33 cellular contexts compared by ENCODE assay signal in genomic region chr10:86595496-86595895, GRCh38. TPM values are rescaled to one million over a fixed set of nuclear protein-coding genes. Genes with fewer than 3 reads are reported as not detected.
"Had no signal": no experiment of that assay in that cellular context is flagged by ENCODE, and none has a peak within 500 bp of the region (broad histone marks: within the 10 kb centered on the region; RNA-seq: fewer than 3 reads in every experiment).

No MANE protein-coding gene starts in this region.

- H3K36me3 ChIP-seq: heart right ventricle, left ventricle myocardium inferior, neural progenitor cell, neutrophil, ovary, prostate gland, sigmoid colon, tibial nerve, upper lobe of left lung had no signal

- ATAC-seq: left colon; natural killer cell; right cardiac atrium; stimulated activated memory B cell treated with anti-CD40 and anti-IgM and Interleukin-4, amounts not matched to agents 10 μg/mL and 1 μg/mL and 100 μg/mL, for 72 hours; stimulated activated naive CD8-positive, alpha-beta T cell treated with anti-CD3 and anti-CD28 coated beads, Interleukin-15, amount 100 ng/mL, for 72 hours had no signal

- H3K27me3 Mint-ChIP-seq: stimulated activated naive CD8-positive, alpha-beta T cell treated with anti-CD3 and anti-CD28 coated beads, Interleukin-15, amount 100 ng/mL, for 72 hours had no signal

- H3K27me3 ChIP-seq: heart right ventricle, hepatocyte, neural progenitor cell, ovary, sigmoid colon, tibial nerve, upper lobe of left lung had no signal

- H3K27ac Mint-ChIP-seq: mesothelial cell of epicardium; naive B cell; natural killer cell; neural progenitor cell; stimulated activated memory B cell treated with anti-CD40 and anti-IgM and Interleukin-4, amounts not matched to agents 10 μg/mL and 1 μg/mL and 100 μg/mL, for 72 hours; stimulated activated naive CD8-positive, alpha-beta T cell treated with anti-CD3 and anti-CD28 coated beads, Interleukin-15, amount 100 ng/mL, for 72 hours had no signal

- H3K4me1 Mint-ChIP-seq: mesothelial cell of epicardium; naive B cell; natural killer cell; stimulated activated memory B cell treated with anti-CD40 and anti-IgM and Interleukin-4, amounts not matched to agents 10 μg/mL and 1 μg/mL and 100 μg/mL, for 72 hours; stimulated activated naive CD8-positive, alpha-beta T cell treated with anti-CD3 and anti-CD28 coated beads, Interleukin-15, amount 100 ng/mL, for 72 hours had no signal

- H3K4me3 Mint-ChIP-seq: mesothelial cell of epicardium; naive B cell; natural killer cell; nephron progenitor cell; neural progenitor cell; stimulated activated memory B cell treated with anti-CD40 and anti-IgM and Interleukin-4, amounts not matched to agents 10 μg/mL and 1 μg/mL and 100 μg/mL, for 72 hours; stimulated activated naive CD8-positive, alpha-beta T cell treated with anti-CD3 and anti-CD28 coated beads, Interleukin-15, amount 100 ng/mL, for 72 hours had no signal

- H3K9ac ChIP-seq: neural progenitor cell had no signal

- H3K4me2 ChIP-seq: hepatocyte, neural progenitor cell, smooth muscle cell had no signal

- H3K9me3 ChIP-seq: heart right ventricle, left ventricle myocardium inferior, neutrophil, ovary, prostate gland, sigmoid colon, tibial nerve, upper lobe of left lung had no signal

- H3K9me3 Mint-ChIP-seq: mesothelial cell of epicardium; naive B cell; natural killer cell; nephron progenitor cell; neural progenitor cell; stimulated activated naive CD8-positive, alpha-beta T cell treated with anti-CD3 and anti-CD28 coated beads, Interleukin-15, amount 100 ng/mL, for 72 hours had no signal

- H3K36me3 Mint-ChIP-seq: mesothelial cell of epicardium; naive B cell; natural killer cell; neural progenitor cell; stimulated activated memory B cell treated with anti-CD40 and anti-IgM and Interleukin-4, amounts not matched to agents 10 μg/mL and 1 μg/mL and 100 μg/mL, for 72 hours had no signal

- H3K79me2 ChIP-seq: hepatocyte had no signal

- H3K27ac ChIP-seq: heart right ventricle, hepatocyte, left ventricle myocardium inferior, neural progenitor cell, neutrophil, ovary, prostate gland, sigmoid colon, tibial nerve, upper lobe of left lung had no signal

- DNase-seq: heart right ventricle; left colon; left ventricle myocardium inferior; mesendoderm; naive B cell; natural killer cell; nephron progenitor cell; occipital lobe; ovary; retina; right cardiac atrium; sigmoid colon; stimulated activated CD4-positive, alpha-beta T cell treated with anti-CD3 and anti-CD28 coated beads, Interleukin-1b, Interleukin-23, amount 100 ng/mL, for 48 hours; stimulated activated CD4-positive, alpha-beta T cell treated with anti-CD3 and anti-CD28 coated beads, Interleukin-2, amount 100 ng/mL, for 48 hours; stimulated activated CD4-positive, alpha-beta T cell treated with anti-CD3 and anti-CD28 coated beads, Interleukin-4, amount 100 ng/mL, for 4 hours; stimulated activated CD8-positive, alpha-beta memory T cell treated with anti-CD3 and anti-CD28 coated beads, Interleukin-4, amount 100 ng/mL, for 48 hours; stimulated activated naive CD4-positive, alpha-beta T cell treated with Interleukin-2 at 50 U/mL for 16 hours; stimulated activated naive CD8-positive, alpha-beta T cell treated with anti-CD3 and anti-CD28 coated beads, Interleukin-15, amount 100 ng/mL, for 72 hours; substantia nigra; upper lobe of left lung had no signal

- FAIRE-seq: keratinocyte, urothelium cell line had no signal

- H3K4me3 ChIP-seq: heart right ventricle, hepatocyte, left ventricle myocardium inferior, lung, neural progenitor cell, ovary, prostate gland, sigmoid colon, smooth muscle cell, tibial nerve, upper lobe of left lung had no signal

- H3K4me1 ChIP-seq: prostate gland, sigmoid colon, tibial nerve, upper lobe of left lung had no signal

- H2AFZ ChIP-seq: hepatocyte, neural progenitor cell had no signal

RNA-seq across cellular contexts. Expression of gene OPN4, which starts 58.9 kb away (rescaled TPM):
- total RNA-seq: hepatocyte, mesothelial cell of epicardium, mononuclear cell, natural killer cell, occipital lobe, ovary, prostate gland, sigmoid colon, smooth muscle cell, temporal lobe, upper lobe of left lung had no signal
- polyA plus RNA-seq: hepatocyte, keratinocyte, lung, smooth muscle cell had no signal
